ENCODE assay signal across 22 cellular contexts in genomic region chr6:45742591-45742990, GRCh38.
"Had no signal": no experiment of that assay in that cellular context is flagged by ENCODE, and none has a peak within 500 bp of the region (broad histone marks: within the 10 kb centered on the region; RNA-seq: fewer than 3 reads in every experiment).

No MANE protein-coding gene starts in this region.

- H3K4me3 Mint-ChIP-seq: activated T-cell treated with anti-CD3 and anti-CD28 coated beads, Interleukin-2, amount 50 U/mL, for 4 hours had no signal

- H3K9ac ChIP-seq: KMS-11 had no signal

- DNase-seq: activated B cell treated with CpG ODN at 0.5 μM for 24 hours; activated CD4-positive, alpha-beta T cell treated with anti-CD3 and anti-CD28 coated beads for 1 hour; activated CD4-positive, alpha-beta T cell treated with anti-CD3 and anti-CD28 coated beads, Interleukin-2, amount 10 ng/mL, durations not matched to agents 24 days and 14 days; activated CD4-positive, alpha-beta T cell treated with anti-CD3 and anti-CD28 coated beads, Interleukin-2, amount 50 U/mL, for 48 hours; activated CD8-positive, alpha-beta memory T cell treated with anti-CD3 and anti-CD28 coated beads for 24 hours; activated effector memory CD4-positive, alpha-beta T cell treated with anti-CD3 and anti-CD28 coated beads, Interleukin-2, amount 50 U/mL, for 16 hours; activated naive CD4-positive, alpha-beta T cell treated with Interleukin-2 at 50 U/mL for 16 hours; activated T-cell treated with anti-CD3 and anti-CD28 coated beads, Interleukin-2, amount 50 U/mL, for 4 hours; NCI-H1092 treated with DMSO at 0.1 percent for 48 hours; NCI-H1417 treated with DMSO at 0.1 percent for 48 hours; NCI-H1694; NCI-H2029; NCI-H2107; NCI-H2171 treated with DMSO at 0.1 percent for 48 hours; NCI-H226; NCI-H526; NCI-H774; T-helper 2 cell; T1000 had no signal

- H3K27me3 Mint-ChIP-seq: activated B cell treated with CpG ODN at 0.5 μM for 24 hours; activated CD4-positive, alpha-beta T cell treated with anti-CD3 and anti-CD28 coated beads, Interleukin-2, amount 10 ng/mL, durations not matched to agents 24 days and 14 days had no signal

- ATAC-seq: activated naive CD4-positive, alpha-beta T cell treated with anti-CD3 and anti-CD28 coated beads, Interleukin-2, amount 50 U/mL, for 72 hours; activated T-cell treated with anti-CD3 and anti-CD28 coated beads, Interleukin-2, amount 50 U/mL, for 4 hours; Panc1 had no signal

- H3K27ac Mint-ChIP-seq: activated B cell treated with CpG ODN at 0.5 μM for 24 hours; activated CD4-positive, alpha-beta T cell treated with anti-CD3 and anti-CD28 coated beads, Interleukin-2, amount 10 ng/mL, durations not matched to agents 24 days and 14 days had no signal
